ENCODE assay signal across 1 cellular context in the genomic region with DNA sequence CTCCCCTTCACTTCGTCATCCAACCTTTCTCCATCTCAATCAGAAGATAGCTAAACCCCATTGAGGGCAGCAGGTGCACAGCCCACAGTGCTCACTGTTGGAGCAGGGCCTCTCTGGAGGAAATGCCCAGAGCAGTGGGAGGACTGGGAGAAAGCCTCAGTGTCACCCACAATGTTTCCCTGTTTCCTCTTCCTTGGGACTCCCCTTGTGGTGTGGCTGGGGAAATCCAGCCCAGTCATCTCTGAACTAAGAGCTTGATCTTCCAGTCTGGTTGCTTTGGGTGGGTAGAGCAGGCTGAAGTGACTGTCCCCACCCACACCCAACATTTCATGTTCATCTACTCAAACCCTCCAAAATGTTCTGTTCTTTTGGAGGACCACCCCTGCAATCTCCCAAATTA.
TF ChIP-seq lines count a peak whose summit lies in the region.

No MANE protein-coding gene starts in this region.

TF ChIP-seq in GM23338, 12 proteins besides CTCF, POLR2A, EP300 and RAD21 (continued from another document):
- TF ChIP-seq, protein P1, sequence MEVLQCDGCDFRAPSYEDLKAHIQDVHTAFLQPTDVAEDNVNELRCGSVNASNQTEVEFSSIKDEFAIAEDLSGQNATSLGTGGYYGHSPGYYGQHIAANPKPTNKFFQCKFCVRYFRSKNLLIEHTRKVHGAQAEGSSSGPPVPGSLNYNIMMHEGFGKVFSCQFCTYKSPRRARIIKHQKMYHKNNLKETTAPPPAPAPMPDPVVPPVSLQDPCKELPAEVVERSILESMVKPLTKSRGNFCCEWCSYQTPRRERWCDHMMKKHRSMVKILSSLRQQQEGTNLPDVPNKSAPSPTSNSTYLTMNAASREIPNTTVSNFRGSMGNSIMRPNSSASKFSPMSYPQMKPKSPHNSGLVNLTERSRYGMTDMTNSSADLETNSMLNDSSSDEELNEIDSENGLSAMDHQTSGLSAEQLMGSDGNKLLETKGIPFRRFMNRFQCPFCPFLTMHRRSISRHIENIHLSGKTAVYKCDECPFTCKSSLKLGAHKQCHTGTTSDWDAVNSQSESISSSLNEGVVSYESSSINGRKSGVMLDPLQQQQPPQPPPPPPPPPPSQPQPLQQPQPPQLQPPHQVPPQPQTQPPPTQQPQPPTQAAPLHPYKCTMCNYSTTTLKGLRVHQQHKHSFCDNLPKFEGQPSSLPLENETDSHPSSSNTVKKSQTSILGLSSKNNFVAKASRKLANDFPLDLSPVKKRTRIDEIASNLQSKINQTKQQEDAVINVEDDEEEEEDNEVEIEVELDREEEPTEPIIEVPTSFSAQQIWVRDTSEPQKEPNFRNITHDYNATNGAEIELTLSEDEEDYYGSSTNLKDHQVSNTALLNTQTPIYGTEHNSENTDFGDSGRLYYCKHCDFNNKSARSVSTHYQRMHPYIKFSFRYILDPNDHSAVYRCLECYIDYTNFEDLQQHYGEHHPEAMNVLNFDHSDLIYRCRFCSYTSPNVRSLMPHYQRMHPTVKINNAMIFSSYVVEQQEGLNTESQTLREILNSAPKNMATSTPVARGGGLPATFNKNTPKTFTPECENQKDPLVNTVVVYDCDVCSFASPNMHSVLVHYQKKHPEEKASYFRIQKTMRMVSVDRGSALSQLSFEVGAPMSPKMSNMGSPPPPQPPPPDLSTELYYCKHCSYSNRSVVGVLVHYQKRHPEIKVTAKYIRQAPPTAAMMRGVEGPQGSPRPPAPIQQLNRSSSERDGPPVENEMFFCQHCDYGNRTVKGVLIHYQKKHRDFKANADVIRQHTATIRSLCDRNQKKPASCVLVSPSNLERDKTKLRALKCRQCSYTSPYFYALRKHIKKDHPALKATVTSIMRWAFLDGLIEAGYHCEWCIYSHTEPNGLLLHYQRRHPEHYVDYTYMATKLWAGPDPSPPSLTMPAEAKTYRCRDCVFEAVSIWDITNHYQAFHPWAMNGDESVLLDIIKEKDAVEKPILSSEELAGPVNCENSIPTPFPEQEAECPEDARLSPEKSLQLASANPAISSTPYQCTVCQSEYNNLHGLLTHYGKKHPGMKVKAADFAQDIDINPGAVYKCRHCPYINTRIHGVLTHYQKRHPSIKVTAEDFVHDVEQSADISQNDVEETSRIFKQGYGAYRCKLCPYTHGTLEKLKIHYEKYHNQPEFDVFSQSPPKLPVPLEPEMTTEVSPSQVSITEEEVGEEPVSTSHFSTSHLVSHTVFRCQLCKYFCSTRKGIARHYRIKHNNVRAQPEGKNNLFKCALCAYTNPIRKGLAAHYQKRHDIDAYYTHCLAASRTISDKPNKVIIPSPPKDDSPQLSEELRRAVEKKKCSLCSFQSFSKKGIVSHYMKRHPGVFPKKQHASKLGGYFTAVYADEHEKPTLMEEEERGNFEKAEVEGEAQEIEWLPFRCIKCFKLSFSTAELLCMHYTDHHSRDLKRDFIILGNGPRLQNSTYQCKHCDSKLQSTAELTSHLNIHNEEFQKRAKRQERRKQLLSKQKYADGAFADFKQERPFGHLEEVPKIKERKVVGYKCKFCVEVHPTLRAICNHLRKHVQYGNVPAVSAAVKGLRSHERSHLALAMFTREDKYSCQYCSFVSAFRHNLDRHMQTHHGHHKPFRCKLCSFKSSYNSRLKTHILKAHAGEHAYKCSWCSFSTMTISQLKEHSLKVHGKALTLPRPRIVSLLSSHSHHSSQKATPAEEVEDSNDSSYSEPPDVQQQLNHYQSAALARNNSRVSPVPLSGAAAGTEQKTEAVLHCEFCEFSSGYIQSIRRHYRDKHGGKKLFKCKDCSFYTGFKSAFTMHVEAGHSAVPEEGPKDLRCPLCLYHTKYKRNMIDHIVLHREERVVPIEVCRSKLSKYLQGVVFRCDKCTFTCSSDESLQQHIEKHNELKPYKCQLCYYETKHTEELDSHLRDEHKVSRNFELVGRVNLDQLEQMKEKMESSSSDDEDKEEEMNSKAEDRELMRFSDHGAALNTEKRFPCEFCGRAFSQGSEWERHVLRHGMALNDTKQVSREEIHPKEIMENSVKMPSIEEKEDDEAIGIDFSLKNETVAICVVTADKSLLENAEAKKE (CRISPR knock-in tag; IDR thresholded peaks at IDR 0.05), result no peak
- TF ChIP-seq NANOG (IDR thresholded peaks at IDR 0.05; ENCODE audit: borderline replicate concordance), result no peak
- TF ChIP-seq JUNB (IDR thresholded peaks at IDR 0.05; ENCODE audit: unreplicated experiment), result no peak
- TF ChIP-seq, protein P2, sequence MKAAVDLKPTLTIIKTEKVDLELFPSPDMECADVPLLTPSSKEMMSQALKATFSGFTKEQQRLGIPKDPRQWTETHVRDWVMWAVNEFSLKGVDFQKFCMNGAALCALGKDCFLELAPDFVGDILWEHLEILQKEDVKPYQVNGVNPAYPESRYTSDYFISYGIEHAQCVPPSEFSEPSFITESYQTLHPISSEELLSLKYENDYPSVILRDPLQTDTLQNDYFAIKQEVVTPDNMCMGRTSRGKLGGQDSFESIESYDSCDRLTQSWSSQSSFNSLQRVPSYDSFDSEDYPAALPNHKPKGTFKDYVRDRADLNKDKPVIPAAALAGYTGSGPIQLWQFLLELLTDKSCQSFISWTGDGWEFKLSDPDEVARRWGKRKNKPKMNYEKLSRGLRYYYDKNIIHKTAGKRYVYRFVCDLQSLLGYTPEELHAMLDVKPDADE (IDR thresholded peaks at IDR 0.05), result no peak
- no peak for TF ChIP-seq ZNF331 (CRISPR knock-in tag; IDR thresholded peaks at IDR 0.05; ENCODE audit: low read depth)
- no peak for TF ChIP-seq EZH2phosphoT487 (IDR thresholded peaks at IDR 0.05; ENCODE audit: unreplicated experiment)
- TF ChIP-seq POLR2AphosphoS5 (IDR thresholded peaks at IDR 0.05; ENCODE audit: low read depth), result no peak
- no peak for TF ChIP-seq ZNF114 (CRISPR knock-in tag; IDR thresholded peaks at IDR 0.05)
